23 cellular contexts compared by ENCODE assay signal in the genomic region with DNA sequence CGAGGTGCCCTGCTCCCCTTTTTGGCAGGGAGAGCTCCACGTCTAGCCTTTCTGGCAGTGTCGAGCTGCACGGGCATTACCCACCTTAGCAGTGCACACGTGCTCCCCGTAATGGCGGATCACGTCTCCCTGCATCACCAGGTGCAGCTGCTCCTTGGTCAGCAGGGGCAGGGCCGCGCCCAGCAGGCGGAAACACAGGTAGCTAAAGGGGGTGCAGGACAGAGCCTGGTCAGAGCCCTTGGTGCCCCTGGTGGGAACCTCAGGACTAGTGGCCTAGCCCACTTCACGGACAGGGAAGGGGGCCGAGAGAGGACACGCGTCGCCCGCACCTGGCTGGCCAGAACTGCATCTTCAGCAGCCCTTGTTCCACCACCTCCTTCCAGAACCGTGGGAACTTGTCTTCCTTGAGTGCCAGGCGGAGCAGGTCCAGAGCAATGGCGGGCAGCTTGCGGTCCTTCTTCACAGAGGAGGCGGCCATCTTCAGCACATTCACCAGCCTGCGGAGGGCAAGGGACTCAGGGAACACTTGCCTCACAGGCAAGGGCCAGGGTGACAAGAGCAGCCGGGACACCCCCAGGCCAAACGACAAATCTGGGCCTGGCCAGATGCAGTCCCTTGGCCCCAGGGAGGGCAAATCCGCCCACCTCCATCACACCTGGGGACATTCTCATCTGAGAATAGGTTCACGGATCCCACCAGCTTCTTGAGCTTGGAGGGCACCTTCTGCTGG. TPM values are rescaled to one million over a fixed set of nuclear protein-coding genes. Genes with fewer than 3 reads are reported as not detected.
DNase-seq lines count a peak whose midpoint lies in the region; ATAC-seq, FAIRE-seq and TF ChIP-seq lines count a peak whose summit lies in the region.
"Had no signal": no experiment of that assay in that cellular context is flagged by ENCODE, and none has a peak within 500 bp of the region (broad histone marks: within the 10 kb centered on the region; RNA-seq: fewer than 3 reads in every experiment).

No MANE protein-coding gene starts in this region.

- no peak overlapping the region for H3K27ac Mint-ChIP-seq in progenitor cell of endocrine pancreas
- H3K27ac Mint-ChIP-seq: CD4-positive, CD25-positive, alpha-beta regulatory T cell had no signal

- TF ChIP-seq EP300 in esophagus muscularis mucosa (IDR thresholded peaks at IDR 0.05): no peak

- no peak overlapping the region for H2BK15ac ChIP-seq in neuronal stem cell (ENCODE audit: low read length)

- H2AFZ ChIP-seq in neuronal stem cell (ENCODE audit: low read length): no peak overlapping the region

- H3K23ac ChIP-seq in neuronal stem cell (ENCODE audit: low read depth, low read length, poor library complexity): peak overlapping the region; percentile 73

- no peak overlapping the region for H4K91ac ChIP-seq in neuronal stem cell (ENCODE audit: low read depth, low read length, poor library complexity)

- H3K9me3 Mint-ChIP-seq in progenitor cell of endocrine pancreas (ENCODE audit: low read depth): no peaks in the 10 kb centered on the region
- H3K9me3 Mint-ChIP-seq: CD4-positive, CD25-positive, alpha-beta regulatory T cell had no signal

- no peaks in the 10 kb centered on the region for H3K27me3 ChIP-seq in neuronal stem cell (ENCODE audit: control insufficient read depth in 3 of 3, insufficient read depth in 3 of 3, low read depth in 1 of 3, low read length in 3 of 3)
- no peaks in the 10 kb centered on the region for H3K27me3 ChIP-seq in esophagus muscularis mucosa
- H3K27me3 ChIP-seq: BLaER1, SJSA1 had no signal

- H3K9ac ChIP-seq in kidney (ENCODE audit: low read length in 2 of 2) (no peak overlapping the region), neuronal stem cell (ENCODE audit: low read depth, low read length, poor library complexity) (no peak overlapping the region)
- H3K9ac ChIP-seq: BLaER1 had no signal

- no peak overlapping the region for H3K27ac ChIP-seq in kidney (ENCODE audit: low read depth in 2 of 2, low read length in 2 of 2)
- no peak overlapping the region for H3K27ac ChIP-seq in neuronal stem cell (replicated peaks; ENCODE audit: low read length)
- H3K27ac ChIP-seq in esophagus muscularis mucosa (replicated peaks in 1 of 4): no peak overlapping the region
- H3K27ac ChIP-seq: BLaER1, HL-60, SJSA1 had no signal

- H2BK5ac ChIP-seq in neuronal stem cell (ENCODE audit: low read length): peak overlapping the region; percentile 29

- no peak overlapping the region for H4K8ac ChIP-seq in neuronal stem cell (ENCODE audit: low read depth, low read length)

- H3K4me2 ChIP-seq in neuronal stem cell (ENCODE audit: insufficient read depth, low read length, poor library complexity, severe bottlenecking): no peak overlapping the region
- H3K4me2 ChIP-seq: BLaER1 had no signal

- peaks cover 2% of the 10 kb centered on the region for H3K36me3 Mint-ChIP-seq in progenitor cell of endocrine pancreas (ENCODE audit: insufficient read depth)

- no peak overlapping the region for H3K4ac ChIP-seq in neuronal stem cell (ENCODE audit: low read length)

- no peak overlapping the region for H3K18ac ChIP-seq in neuronal stem cell (ENCODE audit: low read length)

- no peaks in the 10 kb centered on the region for H3K27me3 Mint-ChIP-seq in progenitor cell of endocrine pancreas
- H3K27me3 Mint-ChIP-seq: CD4-positive, CD25-positive, alpha-beta regulatory T cell had no signal

- WGBS in neuronal stem cell (ENCODE audit: extremely low coverage in 2 of 2, insufficient read length in 2 of 2, insufficient replicate concordance in 1 of 2), 2 donors: no CpG with 5 or more reads among the region's 27 CpGs
- 88% methylated on average over 5 of the region's 27 CpGs for WGBS in esophagus muscularis mucosa

- no peak for TF ChIP-seq POLR2A in esophagus muscularis mucosa (IDR thresholded peaks at IDR 0.05; ENCODE audit: low read depth)

- H2BK12ac ChIP-seq in neuronal stem cell (ENCODE audit: low read length): no peak overlapping the region

- no peaks in the 10 kb centered on the region for H3K9me3 ChIP-seq in kidney (ENCODE audit: control insufficient read depth in 1 of 2, low read length in 2 of 2)
- H3K9me3 ChIP-seq in neuronal stem cell (replicated peaks in 1 of 2; ENCODE audit: control insufficient read depth in 2 of 2, insufficient read depth in 1 of 2, low read depth in 1 of 2, low read length in 2 of 2): no peaks in the 10 kb centered on the region
- H3K9me3 ChIP-seq in esophagus muscularis mucosa: no peaks in the 10 kb centered on the region
- H3K9me3 ChIP-seq: BLaER1, SJSA1 had no signal

- TF ChIP-seq CTCF in kidney (IDR thresholded peaks at IDR 0.05; ENCODE audit: borderline replicate concordance, extremely low read depth, insufficient read depth): no peak
- TF ChIP-seq CTCF in esophagus muscularis mucosa (IDR thresholded peaks at IDR 0.05): no peak
- TF ChIP-seq CTCF in progenitor cell of endocrine pancreas (IDR thresholded peaks at IDR 0.05; ENCODE audit: unreplicated experiment): no peak

- peak; percentile 29 for DNase-seq in left ventricle myocardium superior
- no peak for DNase-seq in cardiac septum (ENCODE audit: low spot score)
- peak; percentile 60 for DNase-seq in kidney
- no peak for DNase-seq in neuronal stem cell (ENCODE audit: low spot score)
- no peak for DNase-seq in esophagus muscularis mucosa (ENCODE audit: extremely low spot score)
- DNase-seq in progenitor cell of endocrine pancreas (ENCODE audit: low spot score, unreplicated experiment): no peak
- DNase-seq: NCI-H1092, NCI-H1436 treated with DMSO at 0.1 percent for 48 hours, NCI-H187 treated with DMSO at 0.1 percent for 48 hours, NCI-H2171 treated with DMSO at 0.1 percent for 48 hours, NCI-H345, NCI-H510A treated with DMSO at 0.1 percent for 48 hours had no signal

- no peak for FAIRE-seq in kidney (lab: Jason Lieb, UNC)
- FAIRE-seq: A204.1, D721Med had no signal

- H3K14ac ChIP-seq in neuronal stem cell (ENCODE audit: low read length): no peak overlapping the region

- peaks cover 16% of the 10 kb centered on the region for H3K4me1 Mint-ChIP-seq in progenitor cell of endocrine pancreas (ENCODE audit: low read depth)

- H2BK120ac ChIP-seq in neuronal stem cell (ENCODE audit: low read depth, low read length): no peak overlapping the region

- no peak overlapping the region for H2AK5ac ChIP-seq in neuronal stem cell (ENCODE audit: low read depth, low read length)

- H3K4me3 Mint-ChIP-seq in progenitor cell of endocrine pancreas (ENCODE audit: low read depth): no peak overlapping the region

- H3K36me3 ChIP-seq in kidney (ENCODE audit: control insufficient read depth in 1 of 2, insufficient read depth in 2 of 2, low read length in 2 of 2) (peaks cover 10 to 27% of the 10 kb centered on the region in 2 donors), neuronal stem cell (replicated peaks in 1 of 2; ENCODE audit: control insufficient read depth in 2 of 2, insufficient read depth in 2 of 2, low read length in 2 of 2) (peaks cover 42 to 69% of the 10 kb centered on the region in 2 donors), esophagus muscularis mucosa (peaks cover 50 to 73% (median 70%) of the 10 kb centered on the region in 4 donors)

- peaks cover 11% of the 10 kb centered on the region for H3K79me1 ChIP-seq in neuronal stem cell (ENCODE audit: low read depth, low read length)

- intact Hi-C loops in left ventricle myocardium superior (cut with micrococcal nuclease) (no loop called here), cardiac septum (cut with DNase I) (no loop called here), kidney (cut with DNase I) (no loop called here), esophagus muscularis mucosa (cut with DNase I) (loop anchor here (10.0 kb wide), 1 partner anchor 127 kb away; no protein-coding TSS in a partner anchor)

- H3K4me3 ChIP-seq in kidney (ENCODE audit: low read length in 2 of 2): no peak overlapping the region
- no peak overlapping the region for H3K4me3 ChIP-seq in neuronal stem cell (ENCODE audit: low read length in 2 of 2)
- H3K4me3 ChIP-seq in esophagus muscularis mucosa: no peak overlapping the region
- H3K4me3 ChIP-seq: BLaER1, SJSA1 had no signal

- H3K4me1 ChIP-seq in kidney (ENCODE audit: control insufficient read depth in 1 of 2, insufficient read depth in 1 of 2, low read depth in 1 of 2, low read length in 2 of 2) (peaks cover 9 to 14% of the 10 kb centered on the region in 2 donors), neuronal stem cell (ENCODE audit: control insufficient read depth in 2 of 2, insufficient read depth in 1 of 2, low read depth in 1 of 2, low read length in 2 of 2) (peaks cover 13 to 17% of the 10 kb centered on the region in 2 donors), esophagus muscularis mucosa (peaks cover 20 to 24% (median 23%) of the 10 kb centered on the region in 4 donors)

- ATAC-seq in left ventricle myocardium superior: no peak
- ATAC-seq in GM21723 (IDR thresholded peaks at IDR 0.05; ENCODE audit: unreplicated experiment): no peak
- no peak for ATAC-seq in GM21717 (IDR thresholded peaks at IDR 0.05; ENCODE audit: unreplicated experiment)
- ATAC-seq: PC-3 had no signal

RNA-seq across cellular contexts. Expression of a gene that starts 3.2 kb away (rescaled TPM):
- total RNA-seq in left ventricle myocardium superior: 18.5 TPM
- total RNA-seq in cardiac septum: 26.1 TPM
- 51.6 TPM for total RNA-seq in kidney
- 11.9 TPM for polyA plus RNA-seq in kidney (ENCODE audit: insufficient read depth, low read depth, low replicate concordance)
- polyA plus RNA-seq in neuronal stem cell (2013, experiment 1 of 2): 15.0 TPM
- polyA plus RNA-seq in neuronal stem cell (2013, experiment 2 of 2): 14.9 TPM
- 10 to 100 TPM; 31.6 to 45.4 (median 36.1) TPM for total RNA-seq in esophagus muscularis mucosa
- total RNA-seq in progenitor cell of endocrine pancreas: 55.2 and 55.6 TPM in 2 replicates

RNA-seq across cellular contexts. Expression of a gene that starts 8.4 kb away (rescaled TPM):
- total RNA-seq in left ventricle myocardium superior (0.22 TPM), cardiac septum (not detected), kidney (16.8 TPM), esophagus muscularis mucosa (not detected), progenitor cell of endocrine pancreas (not detected in 2 replicates)
- 51.4 TPM for polyA plus RNA-seq in kidney (ENCODE audit: insufficient read depth, low read depth, low replicate concordance)
- polyA plus RNA-seq in neuronal stem cell (2013, experiment 1 of 2): not detected
- not detected for polyA plus RNA-seq in neuronal stem cell (2013, experiment 2 of 2)
- total RNA-seq: CD4-positive, CD25-positive, alpha-beta regulatory T cell; H4; PC-3; SJSA1 had no signal
- polyA plus RNA-seq: AG04450; CD4-positive, CD25-positive, alpha-beta regulatory T cell had no signal

RNA-seq across cellular contexts. Expression of a gene that starts 32.4 kb away (rescaled TPM):
- total RNA-seq in left ventricle myocardium superior: 47.4 TPM
- 8.1 TPM for total RNA-seq in cardiac septum
- 25.6 TPM for total RNA-seq in kidney
- 58.1 TPM for polyA plus RNA-seq in kidney (ENCODE audit: insufficient read depth, low read depth, low replicate concordance)
- 8.7 TPM for polyA plus RNA-seq in neuronal stem cell (2013, experiment 1 of 2)
- polyA plus RNA-seq in neuronal stem cell (2013, experiment 2 of 2): 9.0 TPM
- total RNA-seq in esophagus muscularis mucosa: 1 to 10 TPM; 3.0 to 7.2 (median 4.7) TPM
- total RNA-seq in progenitor cell of endocrine pancreas: 8.3 and 8.6 TPM in 2 replicates
- total RNA-seq: CD4-positive, CD25-positive, alpha-beta regulatory T cell; PC-3; SJSA1 had no signal
- polyA plus RNA-seq: CD4-positive, CD25-positive, alpha-beta regulatory T cell had no signal

RNA-seq across cellular contexts. Expression of a gene that starts 53.3 kb away (rescaled TPM):
- total RNA-seq in left ventricle myocardium superior: 12.7 TPM
- 10.3 TPM for total RNA-seq in cardiac septum
- total RNA-seq in kidney: 60.5 TPM
- 75.1 TPM for polyA plus RNA-seq in kidney (ENCODE audit: insufficient read depth, low read depth, low replicate concordance)
- polyA plus RNA-seq in neuronal stem cell (2013, experiment 1 of 2): 0.54 TPM
- 0.58 TPM for polyA plus RNA-seq in neuronal stem cell (2013, experiment 2 of 2)
- 10 to 100 TPM in 3 of 4 donors, 1 to 10 TPM in 1; 10.0 to 19.9 (median 18.8) TPM for total RNA-seq in esophagus muscularis mucosa
- total RNA-seq in progenitor cell of endocrine pancreas: 0.60 and 1.5 TPM in 2 replicates
- polyA plus RNA-seq: AG04450; CD4-positive, CD25-positive, alpha-beta regulatory T cell had no signal

Comparison
In these comparisons a context has a peak if more than half of its experiments do, and no peak if none do; other contexts are left out.
1. DNase-seq: peak in left ventricle myocardium superior (single experiment) and kidney (single experiment); none in cardiac septum (single experiment), neuronal stem cell (single experiment), esophagus muscularis mucosa (single experiment) and progenitor cell of endocrine pancreas (single experiment).
2. RNA of a gene that starts 8.4 kb away (total RNA-seq): 16.8 TPM in kidney (single experiment); 0.22 TPM in left ventricle myocardium superior (single experiment), not detected in cardiac septum (single experiment), not detected in esophagus muscularis mucosa and not detected in progenitor cell of endocrine pancreas; every median in the first group is over 10 times any median in the second.